In the genomic region with DNA sequence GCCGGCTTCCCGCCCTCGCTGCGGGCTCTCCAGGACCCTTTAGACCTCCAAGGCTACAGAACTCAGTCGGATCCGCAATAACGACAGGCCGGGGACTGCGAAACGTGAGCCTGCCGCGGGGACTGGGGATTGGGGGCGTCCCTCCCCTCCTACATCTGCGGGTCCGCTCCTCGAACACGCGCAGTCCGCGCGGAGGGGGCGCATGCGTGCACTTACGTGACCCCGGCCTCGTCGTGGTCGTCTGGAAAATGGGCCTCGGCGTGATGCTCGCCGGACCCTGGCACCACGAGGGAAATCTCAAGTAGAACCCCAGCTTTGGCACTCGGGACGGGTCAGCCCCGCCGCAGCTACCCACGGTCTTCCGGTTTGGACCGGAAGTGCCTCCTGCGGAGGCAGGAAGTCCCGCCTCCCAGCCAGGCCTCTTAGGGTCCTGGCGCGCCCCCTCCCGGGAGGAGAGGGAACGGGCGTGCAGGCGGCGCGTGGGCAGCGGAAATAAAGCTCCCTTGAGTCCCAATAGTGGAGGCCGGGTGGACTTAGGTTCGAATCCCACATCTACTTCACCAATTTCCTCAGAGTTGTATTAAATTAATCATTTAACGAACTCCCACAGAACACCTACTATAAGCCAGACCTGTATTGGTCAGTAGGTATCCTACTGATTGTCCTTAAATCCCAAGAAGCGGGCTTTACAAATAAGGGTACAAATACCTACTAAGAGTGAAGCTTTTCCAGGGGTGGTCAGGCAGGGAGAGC, we compare ENCODE assay signal across 1 cellular context.
TF ChIP-seq lines count a peak whose summit lies in the region.

A gene with protein sequence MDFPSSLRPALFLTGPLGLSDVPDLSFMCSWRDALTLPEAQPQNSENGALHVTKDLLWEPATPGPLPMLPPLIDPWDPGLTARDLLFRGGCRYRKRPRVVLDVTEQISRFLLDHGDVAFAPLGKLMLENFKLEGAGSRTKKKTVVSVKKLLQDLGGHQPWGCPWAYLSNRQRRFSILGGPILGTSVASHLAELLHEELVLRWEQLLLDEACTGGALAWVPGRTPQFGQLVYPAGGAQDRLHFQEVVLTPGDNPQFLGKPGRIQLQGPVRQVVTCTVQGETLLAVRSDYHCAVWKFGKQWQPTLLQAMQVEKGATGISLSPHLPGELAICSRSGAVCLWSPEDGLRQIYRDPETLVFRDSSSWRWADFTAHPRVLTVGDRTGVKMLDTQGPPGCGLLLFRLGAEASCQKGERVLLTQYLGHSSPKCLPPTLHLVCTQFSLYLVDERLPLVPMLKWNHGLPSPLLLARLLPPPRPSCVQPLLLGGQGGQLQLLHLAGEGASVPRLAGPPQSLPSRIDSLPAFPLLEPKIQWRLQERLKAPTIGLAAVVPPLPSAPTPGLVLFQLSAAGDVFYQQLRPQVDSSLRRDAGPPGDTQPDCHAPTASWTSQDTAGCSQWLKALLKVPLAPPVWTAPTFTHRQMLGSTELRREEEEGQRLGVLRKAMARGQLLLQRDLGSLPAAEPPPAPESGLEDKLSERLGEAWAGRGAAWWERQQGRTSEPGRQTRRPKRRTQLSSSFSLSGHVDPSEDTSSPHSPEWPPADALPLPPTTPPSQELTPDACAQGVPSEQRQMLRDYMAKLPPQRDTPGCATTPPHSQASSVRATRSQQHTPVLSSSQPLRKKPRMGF (minus strand): TSS at position 373 of the 753 bp plus-strand sequence. CDS start 2,069 bp downstream, outside the sequence.

TF ChIP-seq in HepG2, 621 proteins besides CTCF, POLR2A, EP300 and RAD21 (continued from another document and continues in another):
- TF ChIP-seq, protein P1, sequence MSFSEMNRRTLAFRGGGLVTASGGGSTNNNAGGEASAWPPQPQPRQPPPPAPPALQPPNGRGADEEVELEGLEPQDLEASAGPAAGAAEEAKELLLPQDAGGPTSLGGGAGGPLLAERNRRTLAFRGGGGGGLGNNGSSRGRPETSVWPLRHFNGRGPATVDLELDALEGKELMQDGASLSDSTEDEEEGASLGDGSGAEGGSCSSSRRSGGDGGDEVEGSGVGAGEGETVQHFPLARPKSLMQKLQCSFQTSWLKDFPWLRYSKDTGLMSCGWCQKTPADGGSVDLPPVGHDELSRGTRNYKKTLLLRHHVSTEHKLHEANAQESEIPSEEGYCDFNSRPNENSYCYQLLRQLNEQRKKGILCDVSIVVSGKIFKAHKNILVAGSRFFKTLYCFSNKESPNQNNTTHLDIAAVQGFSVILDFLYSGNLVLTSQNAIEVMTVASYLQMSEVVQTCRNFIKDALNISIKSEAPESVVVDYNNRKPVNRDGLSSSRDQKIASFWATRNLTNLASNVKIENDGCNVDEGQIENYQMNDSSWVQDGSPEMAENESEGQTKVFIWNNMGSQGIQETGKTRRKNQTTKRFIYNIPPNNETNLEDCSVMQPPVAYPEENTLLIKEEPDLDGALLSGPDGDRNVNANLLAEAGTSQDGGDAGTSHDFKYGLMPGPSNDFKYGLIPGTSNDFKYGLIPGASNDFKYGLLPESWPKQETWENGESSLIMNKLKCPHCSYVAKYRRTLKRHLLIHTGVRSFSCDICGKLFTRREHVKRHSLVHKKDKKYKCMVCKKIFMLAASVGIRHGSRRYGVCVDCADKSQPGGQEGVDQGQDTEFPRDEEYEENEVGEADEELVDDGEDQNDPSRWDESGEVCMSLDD (CRISPR knock-in tag; IDR thresholded peaks at IDR 0.05; ENCODE audit: borderline replicate concordance), result peak; percentile 75
- TF ChIP-seq, protein P2, sequence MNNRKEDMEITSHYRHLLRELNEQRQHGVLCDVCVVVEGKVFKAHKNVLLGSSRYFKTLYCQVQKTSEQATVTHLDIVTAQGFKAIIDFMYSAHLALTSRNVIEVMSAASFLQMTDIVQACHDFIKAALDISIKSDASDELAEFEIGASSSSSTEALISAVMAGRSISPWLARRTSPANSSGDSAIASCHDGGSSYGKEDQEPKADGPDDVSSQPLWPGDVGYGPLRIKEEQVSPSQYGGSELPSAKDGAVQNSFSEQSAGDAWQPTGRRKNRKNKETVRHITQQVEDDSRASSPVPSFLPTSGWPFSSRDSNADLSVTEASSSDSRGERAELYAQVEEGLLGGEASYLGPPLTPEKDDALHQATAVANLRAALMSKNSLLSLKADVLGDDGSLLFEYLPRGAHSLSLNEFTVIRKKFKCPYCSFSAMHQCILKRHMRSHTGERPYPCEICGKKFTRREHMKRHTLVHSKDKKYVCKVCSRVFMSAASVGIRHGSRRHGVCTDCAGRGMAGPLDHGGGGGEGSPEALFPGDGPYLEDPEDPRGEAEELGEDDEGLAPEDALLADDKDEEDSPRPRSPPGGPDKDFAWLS (CRISPR knock-in tag; IDR thresholded peaks at IDR 0.05; ENCODE audit: borderline replicate concordance), result no peak
- TF ChIP-seq YEATS4 (CRISPR knock-in tag; IDR thresholded peaks at IDR 0.05; ENCODE audit: borderline replicate concordance) (peak; percentile 91), CBX1 (IDR thresholded peaks at IDR 0.05; ENCODE audit: low read depth) (peak; percentile 72), HNF4G (IDR thresholded peaks at IDR 0.05; ENCODE audit: borderline replicate concordance, low read depth, low read length) (no peak), HNF4G (CRISPR knock-in tag; IDR thresholded peaks at IDR 0.05; ENCODE audit: borderline replicate concordance, low read depth) (no peak), ZNF777 (CRISPR knock-in tag; IDR thresholded peaks at IDR 0.05) (peak; percentile 83), ZNF292 (CRISPR knock-in tag; IDR thresholded peaks at IDR 0.05; ENCODE audit: borderline replicate concordance, low read depth) (peak; percentile 62; the same call in 1 of the 2 replicates), SOX13 (IDR thresholded peaks at IDR 0.05) (no peak), SOX13 (CRISPR knock-in tag; conservative IDR thresholded peaks at IDR 0.05 in 1 of 2, IDR thresholded peaks at IDR 0.05 in 1 of 2) (0 out of 4 replicates have a peak, but pooled peaks of 1 of the 2 experiments have one; percentile 19), ZNF530 (CRISPR knock-in tag; IDR thresholded peaks at IDR 0.05; ENCODE audit: low read depth) (no peak), ZNF549 (CRISPR knock-in tag; IDR thresholded peaks at IDR 0.05) (0 out of 2 replicates have a peak, but pooled peaks have one; percentile 35), ZNF788 (CRISPR knock-in tag; IDR thresholded peaks at IDR 0.05; ENCODE audit: borderline replicate concordance) (peak; percentile 82; the same call in 1 of the 2 replicates), ZNF205 (CRISPR knock-in tag; IDR thresholded peaks at IDR 0.05) (peak; percentile 68), ZNF607 (CRISPR knock-in tag; IDR thresholded peaks at IDR 0.05; ENCODE audit: borderline replicate concordance) (peak; percentile 80; the same call in 1 of the 2 replicates), ZNF510 (CRISPR knock-in tag; IDR thresholded peaks at IDR 0.05; ENCODE audit: low read depth) (no peak), ZNF264 (CRISPR knock-in tag; IDR thresholded peaks at IDR 0.05) (peak; percentile 38; the same call in 1 of the 2 replicates), ZNF136 (CRISPR knock-in tag; IDR thresholded peaks at IDR 0.05; ENCODE audit: low read depth) (no peak), ELF3 (CRISPR knock-in tag; IDR thresholded peaks at IDR 0.05) (peak; percentile 89), ATRX (CRISPR knock-in tag; IDR thresholded peaks at IDR 0.05; ENCODE audit: borderline replicate concordance) (no peak), PTBP1 (IDR thresholded peaks at IDR 0.05; ENCODE audit: low read depth, low read length, poor library complexity, severe bottlenecking) (no peak), MATR3 (CRISPR knock-in tag; IDR thresholded peaks at IDR 0.05) (no peak), ZNF124 (CRISPR knock-in tag; IDR thresholded peaks at IDR 0.05) (0 out of 2 replicates have a peak, but pooled peaks have one; percentile 85), ZNF841 (CRISPR knock-in tag; IDR thresholded peaks at IDR 0.05; ENCODE audit: borderline replicate concordance) (no peak), ATM (IDR thresholded peaks at IDR 0.05; ENCODE audit: borderline replicate concordance) (no peak)
- TF ChIP-seq, protein P3, sequence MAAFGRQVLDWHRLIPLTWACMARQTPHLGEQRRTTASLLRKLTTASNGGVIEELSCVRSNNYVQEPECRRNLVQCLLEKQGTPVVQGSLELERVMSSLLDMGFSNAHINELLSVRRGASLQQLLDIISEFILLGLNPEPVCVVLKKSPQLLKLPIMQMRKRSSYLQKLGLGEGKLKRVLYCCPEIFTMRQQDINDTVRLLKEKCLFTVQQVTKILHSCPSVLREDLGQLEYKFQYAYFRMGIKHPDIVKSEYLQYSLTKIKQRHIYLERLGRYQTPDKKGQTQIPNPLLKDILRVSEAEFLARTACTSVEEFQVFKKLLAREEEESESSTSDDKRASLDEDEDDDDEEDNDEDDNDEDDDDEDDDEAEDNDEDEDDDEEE (CRISPR knock-in tag; IDR thresholded peaks at IDR 0.05), result peak; percentile 97; the same call in 1 of the 2 replicates
- TF ChIP-seq, protein P4, sequence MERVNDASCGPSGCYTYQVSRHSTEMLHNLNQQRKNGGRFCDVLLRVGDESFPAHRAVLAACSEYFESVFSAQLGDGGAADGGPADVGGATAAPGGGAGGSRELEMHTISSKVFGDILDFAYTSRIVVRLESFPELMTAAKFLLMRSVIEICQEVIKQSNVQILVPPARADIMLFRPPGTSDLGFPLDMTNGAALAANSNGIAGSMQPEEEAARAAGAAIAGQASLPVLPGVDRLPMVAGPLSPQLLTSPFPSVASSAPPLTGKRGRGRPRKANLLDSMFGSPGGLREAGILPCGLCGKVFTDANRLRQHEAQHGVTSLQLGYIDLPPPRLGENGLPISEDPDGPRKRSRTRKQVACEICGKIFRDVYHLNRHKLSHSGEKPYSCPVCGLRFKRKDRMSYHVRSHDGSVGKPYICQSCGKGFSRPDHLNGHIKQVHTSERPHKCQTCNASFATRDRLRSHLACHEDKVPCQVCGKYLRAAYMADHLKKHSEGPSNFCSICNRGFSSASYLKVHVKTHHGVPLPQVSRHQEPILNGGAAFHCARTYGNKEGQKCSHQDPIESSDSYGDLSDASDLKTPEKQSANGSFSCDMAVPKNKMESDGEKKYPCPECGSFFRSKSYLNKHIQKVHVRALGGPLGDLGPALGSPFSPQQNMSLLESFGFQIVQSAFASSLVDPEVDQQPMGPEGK (CRISPR knock-in tag; IDR thresholded peaks at IDR 0.05), result peak; percentile 71
- TF ChIP-seq, protein P5, sequence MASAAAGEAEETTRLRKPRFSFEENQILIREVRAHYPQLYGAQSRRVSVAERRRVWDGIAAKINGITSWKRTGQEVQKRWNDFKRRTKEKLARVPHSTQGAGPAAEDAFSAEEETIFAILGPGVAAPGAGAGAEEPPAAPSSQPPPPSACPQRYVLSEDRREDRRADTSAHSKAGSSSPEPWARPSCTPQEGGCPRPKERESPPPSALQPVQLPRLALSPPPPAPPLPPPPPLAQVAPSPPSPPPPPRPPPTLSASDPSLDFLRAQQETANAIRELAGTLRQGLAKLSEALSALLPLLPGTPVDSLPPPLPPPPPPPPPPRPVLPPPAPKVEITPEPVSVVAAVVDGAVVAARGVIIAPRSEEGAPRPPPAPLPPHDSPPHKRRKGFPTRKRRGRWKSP (CRISPR knock-in tag; IDR thresholded peaks at IDR 0.05), result peak; percentile 61; the same call in 1 of the 2 replicates
- TF ChIP-seq, protein P6, sequence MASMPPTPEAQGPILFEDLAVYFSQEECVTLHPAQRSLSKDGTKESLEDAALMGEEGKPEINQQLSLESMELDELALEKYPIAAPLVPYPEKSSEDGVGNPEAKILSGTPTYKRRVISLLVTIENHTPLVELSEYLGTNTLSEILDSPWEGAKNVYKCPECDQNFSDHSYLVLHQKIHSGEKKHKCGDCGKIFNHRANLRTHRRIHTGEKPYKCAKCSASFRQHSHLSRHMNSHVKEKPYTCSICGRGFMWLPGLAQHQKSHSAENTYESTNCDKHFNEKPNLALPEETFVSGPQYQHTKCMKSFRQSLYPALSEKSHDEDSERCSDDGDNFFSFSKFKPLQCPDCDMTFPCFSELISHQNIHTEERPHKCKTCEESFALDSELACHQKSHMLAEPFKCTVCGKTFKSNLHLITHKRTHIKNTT (CRISPR knock-in tag; IDR thresholded peaks at IDR 0.05), result 0 out of 2 replicates have a peak, but pooled peaks have one; percentile 77
- TF ChIP-seq, protein P7, sequence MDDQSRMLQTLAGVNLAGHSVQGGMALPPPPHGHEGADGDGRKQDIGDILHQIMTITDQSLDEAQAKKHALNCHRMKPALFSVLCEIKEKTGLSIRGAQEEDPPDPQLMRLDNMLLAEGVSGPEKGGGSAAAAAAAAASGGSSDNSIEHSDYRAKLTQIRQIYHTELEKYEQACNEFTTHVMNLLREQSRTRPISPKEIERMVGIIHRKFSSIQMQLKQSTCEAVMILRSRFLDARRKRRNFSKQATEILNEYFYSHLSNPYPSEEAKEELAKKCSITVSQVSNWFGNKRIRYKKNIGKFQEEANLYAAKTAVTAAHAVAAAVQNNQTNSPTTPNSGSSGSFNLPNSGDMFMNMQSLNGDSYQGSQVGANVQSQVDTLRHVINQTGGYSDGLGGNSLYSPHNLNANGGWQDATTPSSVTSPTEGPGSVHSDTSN (CRISPR knock-in tag; IDR thresholded peaks at IDR 0.05; ENCODE audit: borderline replicate concordance), result 0 out of 2 replicates have a peak, but pooled peaks have one; percentile 83
- TF ChIP-seq, protein P8, sequence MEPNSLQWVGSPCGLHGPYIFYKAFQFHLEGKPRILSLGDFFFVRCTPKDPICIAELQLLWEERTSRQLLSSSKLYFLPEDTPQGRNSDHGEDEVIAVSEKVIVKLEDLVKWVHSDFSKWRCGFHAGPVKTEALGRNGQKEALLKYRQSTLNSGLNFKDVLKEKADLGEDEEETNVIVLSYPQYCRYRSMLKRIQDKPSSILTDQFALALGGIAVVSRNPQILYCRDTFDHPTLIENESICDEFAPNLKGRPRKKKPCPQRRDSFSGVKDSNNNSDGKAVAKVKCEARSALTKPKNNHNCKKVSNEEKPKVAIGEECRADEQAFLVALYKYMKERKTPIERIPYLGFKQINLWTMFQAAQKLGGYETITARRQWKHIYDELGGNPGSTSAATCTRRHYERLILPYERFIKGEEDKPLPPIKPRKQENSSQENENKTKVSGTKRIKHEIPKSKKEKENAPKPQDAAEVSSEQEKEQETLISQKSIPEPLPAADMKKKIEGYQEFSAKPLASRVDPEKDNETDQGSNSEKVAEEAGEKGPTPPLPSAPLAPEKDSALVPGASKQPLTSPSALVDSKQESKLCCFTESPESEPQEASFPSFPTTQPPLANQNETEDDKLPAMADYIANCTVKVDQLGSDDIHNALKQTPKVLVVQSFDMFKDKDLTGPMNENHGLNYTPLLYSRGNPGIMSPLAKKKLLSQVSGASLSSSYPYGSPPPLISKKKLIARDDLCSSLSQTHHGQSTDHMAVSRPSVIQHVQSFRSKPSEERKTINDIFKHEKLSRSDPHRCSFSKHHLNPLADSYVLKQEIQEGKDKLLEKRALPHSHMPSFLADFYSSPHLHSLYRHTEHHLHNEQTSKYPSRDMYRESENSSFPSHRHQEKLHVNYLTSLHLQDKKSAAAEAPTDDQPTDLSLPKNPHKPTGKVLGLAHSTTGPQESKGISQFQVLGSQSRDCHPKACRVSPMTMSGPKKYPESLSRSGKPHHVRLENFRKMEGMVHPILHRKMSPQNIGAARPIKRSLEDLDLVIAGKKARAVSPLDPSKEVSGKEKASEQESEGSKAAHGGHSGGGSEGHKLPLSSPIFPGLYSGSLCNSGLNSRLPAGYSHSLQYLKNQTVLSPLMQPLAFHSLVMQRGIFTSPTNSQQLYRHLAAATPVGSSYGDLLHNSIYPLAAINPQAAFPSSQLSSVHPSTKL (CRISPR knock-in tag; IDR thresholded peaks at IDR 0.05), result peak; percentile 66
- TF ChIP-seq, protein P9, sequence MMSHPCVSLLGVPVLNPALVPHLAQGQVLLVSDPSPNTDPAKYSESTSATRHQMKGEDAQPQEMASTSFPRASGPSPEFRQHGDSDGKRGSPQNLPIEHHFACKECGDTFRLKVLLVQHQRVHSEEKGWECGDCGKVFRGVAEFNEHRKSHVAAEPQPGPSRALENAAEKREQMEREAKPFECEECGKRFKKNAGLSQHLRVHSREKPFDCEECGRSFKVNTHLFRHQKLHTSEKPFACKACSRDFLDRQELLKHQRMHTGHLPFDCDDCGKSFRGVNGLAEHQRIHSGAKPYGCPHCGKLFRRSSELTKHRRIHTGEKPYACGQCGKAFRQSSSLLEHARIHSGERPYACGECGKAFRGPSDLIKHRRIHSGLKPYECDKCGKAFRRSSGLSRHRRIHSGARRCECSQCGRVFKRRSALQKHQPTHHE (CRISPR knock-in tag; IDR thresholded peaks at IDR 0.05; ENCODE audit: borderline replicate concordance), result peak; percentile 75
